Comparison of ENCODE assay signal across 19 cellular contexts in the genomic region with DNA sequence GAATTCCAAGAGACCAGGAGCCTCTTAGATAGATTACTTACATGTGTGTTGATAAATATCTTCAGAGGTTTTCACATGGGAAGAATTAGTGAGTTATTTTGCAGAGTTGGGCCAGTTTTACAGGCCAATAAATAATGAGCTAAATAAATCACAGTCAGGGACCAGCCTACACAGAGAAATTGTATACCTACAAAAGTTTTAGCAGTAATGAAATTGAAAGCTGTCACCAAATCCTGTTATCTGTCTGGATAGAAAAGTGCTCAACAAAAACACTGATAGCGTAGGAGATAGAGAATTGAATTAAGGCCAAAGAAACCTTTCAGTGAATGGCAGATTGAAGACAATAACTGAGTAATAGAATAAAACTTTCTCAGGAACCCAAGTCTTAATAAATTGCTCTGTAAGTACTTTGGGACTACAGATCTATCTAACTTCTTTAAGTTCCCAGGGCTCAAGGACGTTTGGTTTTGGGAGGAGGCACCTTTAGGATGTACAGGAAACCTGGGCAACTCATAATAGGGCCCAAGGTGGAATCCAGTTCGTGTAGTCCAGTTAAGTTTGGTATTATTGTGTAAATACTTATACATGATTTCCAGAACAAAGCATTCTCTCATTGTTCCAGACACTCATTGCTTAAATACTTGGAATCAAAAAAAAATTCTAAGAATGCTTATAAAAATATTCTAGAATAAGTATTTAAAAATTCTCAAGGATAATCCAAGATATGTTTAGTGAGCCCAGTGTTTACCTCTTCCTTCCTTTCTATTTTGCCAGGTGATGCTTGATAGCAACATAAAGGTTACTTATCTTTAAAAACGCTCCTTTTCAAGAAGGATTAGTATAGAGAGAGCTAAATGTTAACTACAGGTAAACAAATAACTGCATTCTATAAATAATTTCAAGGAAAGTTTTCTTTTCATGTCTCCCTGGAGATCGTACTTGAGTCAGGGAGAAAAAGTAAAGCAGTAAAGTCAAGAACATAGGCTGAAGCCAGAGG.
DNase-seq lines count a peak whose midpoint lies in the region; ATAC-seq, FAIRE-seq and TF ChIP-seq lines count a peak whose summit lies in the region.
"Had no signal": no experiment of that assay in that cellular context is flagged by ENCODE, and none has a peak within 500 bp of the region (broad histone marks: within the 10 kb centered on the region; RNA-seq: fewer than 3 reads in every experiment).

No MANE protein-coding gene starts in this region.

- H3K4me1 ChIP-seq in HAP-1 (peaks cover 58% of the 10 kb centered on the region), astrocyte (ENCODE audit: insufficient read depth, low read length) (peaks cover 4% of the 10 kb centered on the region)

- H4K20me1 ChIP-seq in astrocyte (ENCODE audit: insufficient read depth, low read length), result no peaks in the 10 kb centered on the region

- no peak overlapping the region for H3K4me2 ChIP-seq in astrocyte (ENCODE audit: low read length)

- no peaks in the 10 kb centered on the region for H3K27me3 ChIP-seq in HAP-1 (ENCODE audit: low read depth)
- H3K27me3 ChIP-seq in astrocyte (ENCODE audit: insufficient read depth, low read length), result no peaks in the 10 kb centered on the region

- H3K4me1 Mint-ChIP-seq in astrocyte (ENCODE audit: low read depth, unreplicated experiment), result peaks cover 10% of the 10 kb centered on the region

- H3K36me3 ChIP-seq in HAP-1 (replicated peaks) (no peaks in the 10 kb centered on the region), astrocyte (ENCODE audit: insufficient read depth, low read length) (no peaks in the 10 kb centered on the region)

- H3K36me3 Mint-ChIP-seq in astrocyte (ENCODE audit: low read depth, unreplicated experiment), result no peaks in the 10 kb centered on the region

- H3K27me3 Mint-ChIP-seq in astrocyte (ENCODE audit: low read depth, unreplicated experiment), result no peaks in the 10 kb centered on the region

- in situ Hi-C loops in HAP-1 (cut with MboI; ENCODE audit: low sequenced_read_pairs), result no loop called here

- peak overlapping the region; percentile 36 for H3K9ac ChIP-seq in astrocyte (ENCODE audit: low read length)
- H3K9ac ChIP-seq: GM23248 had no signal

- DNase-seq in HAP-1 (ENCODE audit: low spot score in 2 of 2), result peak; percentile 33 to 51
- peak; percentile 49 for DNase-seq in astrocyte (ENCODE audit: low read depth)
- peak; percentile 52 for DNase-seq in left kidney (ENCODE audit: low read depth, low spot score)
- no peak for DNase-seq in SIG-M5 (lab: John Stamatoyannopoulos, UW)
- no peak for DNase-seq in amygdala (lab: John Stamatoyannopoulos, UW)
- no peak for DNase-seq in head of caudate nucleus
- DNase-seq: DMS53, GM23248, KBM-7, NCI-H1092, NCI-H1694, NCI-H446 treated with DMSO at 0.1 percent for 48 hours, NCI-H774, SHP77, SW 1271 had no signal

- no peak for FAIRE-seq in astrocyte (lab: Jason Lieb, UNC)
- FAIRE-seq: GM12891, RCC 7860 had no signal

- intact Hi-C loops in head of caudate nucleus (cut with DNase I), result no loop called here

- TF ChIP-seq CTCF in astrocyte (IDR thresholded peaks at IDR 0.05; ENCODE audit: insufficient read depth, low read depth, low read length), result no peak

- H3K4me3 Mint-ChIP-seq in astrocyte (ENCODE audit: unreplicated experiment), result no peak overlapping the region

- H3K9me3 Mint-ChIP-seq in astrocyte (ENCODE audit: unreplicated experiment), result no peaks in the 10 kb centered on the region

- no peak overlapping the region for H2AFZ ChIP-seq in astrocyte (ENCODE audit: low read depth, low read length)
- H2AFZ ChIP-seq: GM23248 had no signal

- H3K9me3 ChIP-seq in HAP-1 (no peaks in the 10 kb centered on the region), astrocyte (ENCODE audit: insufficient read depth, low read depth, low read length) (no peaks in the 10 kb centered on the region)

- no peak overlapping the region for H3K4me3 ChIP-seq in HAP-1
- no peak overlapping the region for H3K4me3 ChIP-seq in astrocyte (ENCODE audit: insufficient read depth, low read depth, low read length)
- H3K4me3 ChIP-seq: GM23248 had no signal

- H3K79me2 ChIP-seq in astrocyte (ENCODE audit: insufficient read depth, low read length), result no peaks in the 10 kb centered on the region

- no peak overlapping the region for H3K27ac Mint-ChIP-seq in astrocyte (ENCODE audit: unreplicated experiment)

- no peak for ATAC-seq in GM21515 (IDR thresholded peaks at IDR 0.05; ENCODE audit: unreplicated experiment)

- H3K27ac ChIP-seq in astrocyte (ENCODE audit: low read depth, low read length), result peak overlapping the region; percentile 74
- H3K27ac ChIP-seq: C4-2B had no signal

Comparison
In these comparisons a context has a peak if more than half of its experiments do, and no peak if none do; other contexts are left out.
1. DNase-seq: peak in HAP-1 (2 of 2), astrocyte (single experiment) and left kidney (single experiment); none in SIG-M5 (single experiment), amygdala (0 of 56) and head of caudate nucleus (0 of 42).